ENCODE assay signal across 1 cellular context in genomic region chr11:78542007-78542406, GRCh38.
TF ChIP-seq lines count a peak whose summit lies in the region.

No MANE protein-coding gene starts in this region.

TF ChIP-seq in IMR-90, 13 proteins besides CTCF, POLR2A, EP300 and RAD21 (continued from another document):
- TF ChIP-seq ELK1 (IDR thresholded peaks at IDR 0.05; ENCODE audit: borderline replicate concordance, low read depth, low read length) (no peak), SMC3 (IDR thresholded peaks at IDR 0.05; ENCODE audit: low read depth, low read length) (no peak), MXI1 (IDR thresholded peaks at IDR 0.05; ENCODE audit: borderline replicate concordance, low read depth, low read length) (no peak), FOS (IDR thresholded peaks at IDR 0.05; ENCODE audit: low read depth, low read length) (no peak), RFX5 (IDR thresholded peaks at IDR 0.05; ENCODE audit: low read depth, low read length) (no peak), RCOR1 (IDR thresholded peaks at IDR 0.05; ENCODE audit: insufficient replicate concordance, low read length) (no peak), CHD1 (IDR thresholded peaks at IDR 0.05; ENCODE audit: low read depth, low read length) (no peak), USF2 (IDR thresholded peaks at IDR 0.05; ENCODE audit: low read depth, low read length) (no peak), MAZ (IDR thresholded peaks at IDR 0.05; ENCODE audit: borderline replicate concordance, low read depth, low read length) (no peak), NFE2L2 (IDR thresholded peaks at IDR 0.05; ENCODE audit: low read depth, low read length) (no peak), MAFK (IDR thresholded peaks at IDR 0.05; ENCODE audit: low read depth, low read length) (no peak), CEBPB (IDR thresholded peaks at IDR 0.05; ENCODE audit: low read depth, low read length) (no peak)
